11 cellular contexts compared by ENCODE assay signal in genomic region chr17:76670708-76671122, GRCh38. TPM values are rescaled to one million over a fixed set of nuclear protein-coding genes. Genes with fewer than 3 reads are reported as not detected.
DNase-seq lines count a peak whose midpoint lies in the region; ATAC-seq, FAIRE-seq and TF ChIP-seq lines count a peak whose summit lies in the region.
"Had no signal": no experiment of that assay in that cellular context is flagged by ENCODE, and none has a peak within 500 bp of the region (broad histone marks: within the 10 kb centered on the region; RNA-seq: fewer than 3 reads in every experiment).

No MANE protein-coding gene starts in this region.

- no peaks in the 10 kb centered on the region for H3K36me3 ChIP-seq in keratinocyte (ENCODE audit: control insufficient read depth in 2 of 2, extremely low read depth in 1 of 2, insufficient read depth in 2 of 2, low read length in 2 of 2)
- no peaks in the 10 kb centered on the region for H3K36me3 ChIP-seq in suprapubic skin
- H3K36me3 ChIP-seq: thoracic aorta had no signal

- H3K4me2 ChIP-seq in keratinocyte (ENCODE audit: control insufficient read depth, extremely low read depth, insufficient read depth, low read depth, low read length) = peak overlapping the region; percentile 71

- CTCF ChIA-PET in activated CD8-positive, alpha-beta T cell treated with anti-CD3 and anti-CD28 coated beads, Interleukin-2, amount 10 ng/mL, durations not matched to agents 7 days and 5 days (lab: Charles Lee) = interaction anchor here (1.3 to 4.4 kb wide), 8 partner anchors 11 to 217 kb away, joined by 3 to 44 read pairs (median 8); no protein-coding TSS in a partner anchor

- no peak for FAIRE-seq in keratinocyte (lab: Jason Lieb, UNC)

- no peak for TF ChIP-seq EP300 in suprapubic skin (IDR thresholded peaks at IDR 0.05)

- peak overlapping the region; percentile 82 for H3K27ac ChIP-seq in keratinocyte (ENCODE audit: control insufficient read depth, insufficient read depth, low read length)
- H3K27ac ChIP-seq in suprapubic skin = peak overlapping the region; percentile 90

- no peaks in the 10 kb centered on the region for H4K20me1 ChIP-seq in keratinocyte (ENCODE audit: control insufficient read depth, extremely low read depth, insufficient read depth, low read length)

- no peak for TF ChIP-seq POLR2A in suprapubic skin (IDR thresholded peaks at IDR 0.05)

- H3K9ac ChIP-seq in keratinocyte (ENCODE audit: control insufficient read depth, extremely low read depth, insufficient read depth, low read length) = peak overlapping the region; percentile 71

- H3K9me3 ChIP-seq in keratinocyte (ENCODE audit: control insufficient read depth, low read depth, low read length) (no peaks in the 10 kb centered on the region), suprapubic skin (no peaks in the 10 kb centered on the region)
- H3K9me3 ChIP-seq: thoracic aorta had no signal

- peaks cover 32% of the 10 kb centered on the region for H3K4me1 Mint-ChIP-seq in activated T-cell treated with anti-CD3 and anti-CD28 coated beads, Interleukin-2, amount 50 U/mL, for 4 hours (ENCODE audit: low read depth)
- H3K4me1 Mint-ChIP-seq in activated CD8-positive, alpha-beta T cell treated with anti-CD3 and anti-CD28 coated beads, Interleukin-2, amount 10 ng/mL, durations not matched to agents 7 days and 5 days (ENCODE audit: low read depth) = peaks cover 41% of the 10 kb centered on the region

- TF ChIP-seq CTCF in keratinocyte (optimal IDR thresholded peaks at IDR 0.05 in 1 of 3, IDR thresholded peaks at IDR 0.05 in 1 of 3, conservative IDR thresholded peaks at IDR 0.05 in 1 of 3; ENCODE audit: extremely low read depth in 1 of 3, insufficient read depth in 2 of 3, low read length in 3 of 3) (no peak), suprapubic skin (IDR thresholded peaks at IDR 0.05) (no peak)

- H3K79me2 ChIP-seq in keratinocyte (ENCODE audit: control insufficient read depth, insufficient read depth, low read length) = no peaks in the 10 kb centered on the region

- no peak for DNase-seq in activated T-cell treated with anti-CD3 and anti-CD28 coated beads, Interleukin-2, amount 50 U/mL, for 4 hours
- DNase-seq in activated T-cell treated with anti-CD3 and anti-CD28 coated beads for 4 hours (no peak), keratinocyte (ENCODE audit: low read depth, low spot score) (no peak), suprapubic skin (ENCODE audit: low spot score in 2 of 2) (no peak)
- DNase-seq in activated CD8-positive, alpha-beta T cell treated with anti-CD3 and anti-CD28 coated beads, Interleukin-2, amount 10 ng/mL, durations not matched to agents 7 days and 5 days = no peak
- DNase-seq in activated effector memory CD4-positive, alpha-beta T cell treated with Interleukin-2 at 50 U/mL for 16 hours = no peak

- H3K4me3 Mint-ChIP-seq in activated T-cell treated with anti-CD3 and anti-CD28 coated beads, Interleukin-2, amount 50 U/mL, for 4 hours = peak overlapping the region; percentile 87
- peak overlapping the region; percentile 89 for H3K4me3 Mint-ChIP-seq in activated CD8-positive, alpha-beta T cell treated with anti-CD3 and anti-CD28 coated beads, Interleukin-2, amount 10 ng/mL, durations not matched to agents 7 days and 5 days

- WGBS in suprapubic skin = 47% methylated on average over 9 of the region's 9 CpGs

- dilution Hi-C loops in keratinocyte (cut with MboI; ENCODE audit: extremely low pct_ligation_motif_present, low sequenced_read_pairs) = no loop called here

- POLR2A ChIA-PET in activated CD8-positive, alpha-beta T cell treated with anti-CD3 and anti-CD28 coated beads, Interleukin-2, amount 10 ng/mL, durations not matched to agents 7 days and 5 days (lab: Charles Lee) = interaction anchor here (0.5 to 2.1 kb wide), 11 partner anchors 12 to 177 kb away, joined by 3 to 12 read pairs (median 3); partner anchors contain the start of genes JMJD6 and METTL23

- H3K4me3 ChIP-seq in keratinocyte (ENCODE audit: control insufficient read depth in 2 of 3, extremely low read depth in 1 of 3, insufficient read depth in 2 of 3, low read depth in 1 of 3, low read length in 3 of 3) (peak overlapping the region in 2 of 3 experiments; percentile 29 to 40), suprapubic skin (peak overlapping the region; percentile 62)

- H2AFZ ChIP-seq in keratinocyte (ENCODE audit: control insufficient read depth, low read length) = peak overlapping the region; percentile 90

- H3K36me3 Mint-ChIP-seq in activated T-cell treated with anti-CD3 and anti-CD28 coated beads, Interleukin-2, amount 50 U/mL, for 4 hours (ENCODE audit: insufficient read depth) = no peaks in the 10 kb centered on the region
- peaks cover 11% of the 10 kb centered on the region for H3K36me3 Mint-ChIP-seq in activated CD8-positive, alpha-beta T cell treated with anti-CD3 and anti-CD28 coated beads, Interleukin-2, amount 10 ng/mL, durations not matched to agents 7 days and 5 days (ENCODE audit: low read depth)

- ATAC-seq in activated T-cell treated with anti-CD3 and anti-CD28 coated beads, Interleukin-2, amount 50 U/mL, for 4 hours = no peak
- no peak for ATAC-seq in activated CD8-positive, alpha-beta T cell treated with anti-CD3 and anti-CD28 coated beads, Interleukin-2, amount 10 ng/mL, durations not matched to agents 7 days and 5 days
- ATAC-seq in HG02840 (IDR thresholded peaks at IDR 0.05; ENCODE audit: low FRiP score, unreplicated experiment) (no peak), GM18858 (IDR thresholded peaks at IDR 0.05; ENCODE audit: unreplicated experiment) (no peak)

- peaks cover 37% of the 10 kb centered on the region for H3K4me1 ChIP-seq in keratinocyte (ENCODE audit: control insufficient read depth, extremely low read depth, insufficient read depth, low read length)
- H3K4me1 ChIP-seq in suprapubic skin = peaks cover 26% of the 10 kb centered on the region

- H3K27me3 ChIP-seq in keratinocyte (ENCODE audit: control insufficient read depth, extremely low read depth, insufficient read depth, low read length) (no peaks in the 10 kb centered on the region), suprapubic skin (no peaks in the 10 kb centered on the region)

- no peaks in the 10 kb centered on the region for H3K27me3 Mint-ChIP-seq in activated T-cell treated with anti-CD3 and anti-CD28 coated beads, Interleukin-2, amount 50 U/mL, for 4 hours (ENCODE audit: low read depth)
- H3K27me3 Mint-ChIP-seq in activated CD8-positive, alpha-beta T cell treated with anti-CD3 and anti-CD28 coated beads, Interleukin-2, amount 10 ng/mL, durations not matched to agents 7 days and 5 days (ENCODE audit: low read depth) = peaks cover 5% of the 10 kb centered on the region

- H3K9me3 Mint-ChIP-seq in activated T-cell treated with anti-CD3 and anti-CD28 coated beads, Interleukin-2, amount 50 U/mL, for 4 hours = no peaks in the 10 kb centered on the region
- H3K9me3 Mint-ChIP-seq in activated CD8-positive, alpha-beta T cell treated with anti-CD3 and anti-CD28 coated beads, Interleukin-2, amount 10 ng/mL, durations not matched to agents 7 days and 5 days (ENCODE audit: insufficient read depth) = no peaks in the 10 kb centered on the region

- H3K27ac Mint-ChIP-seq in activated CD8-positive, alpha-beta T cell treated with anti-CD3 and anti-CD28 coated beads, Interleukin-2, amount 10 ng/mL, durations not matched to agents 7 days and 5 days = peak overlapping the region; percentile 95

- peaks cover 2% of the 10 kb centered on the region for H3K9me1 ChIP-seq in keratinocyte (ENCODE audit: control insufficient read depth, extremely low read depth, insufficient read depth, low read length)

RNA-seq across cellular contexts. Expression of gene ST6GALNAC1, which starts 27.2 kb away (rescaled TPM):
- total RNA-seq in activated T-cell treated with anti-CD3 and anti-CD28 coated beads, Interleukin-2, amount 50 U/mL, for 4 hours = 1 to 10 TPM in 1 of 3 donors, under 1 TPM in 2; 0.57 to 1.1 (median 0.63) TPM
- not detected for total RNA-seq in activated CD8-positive, alpha-beta T cell treated with anti-CD3 and anti-CD28 coated beads, Interleukin-2, amount 10 ng/mL, durations not matched to agents 7 days and 5 days
- 0.28 to 0.84 TPM (median 0.46 TPM) in 3 replicates for polyA plus RNA-seq in keratinocyte
- 0.29 TPM for polyA plus RNA-seq in keratinocyte (2011; ENCODE audit: low read depth)
- polyA plus RNA-seq in keratinocyte (2011; cell fraction: cytosol; rRNA removed) = 0.16 and 0.41 TPM in 2 replicates
- polyA plus RNA-seq in keratinocyte (2011; cell fraction: nucleus; rRNA removed) = 0.44 and 0.76 TPM in 2 replicates
- polyA plus RNA-seq in keratinocyte (2012; ENCODE audit: low replicate concordance) = 0.32 and 0.45 TPM in 2 replicates
- polyA minus RNA-seq in keratinocyte = 0.33 to 0.86 TPM (median 0.36 TPM) in 3 replicates
- not detected for polyA minus RNA-seq in keratinocyte (2011; cell fraction: cytosol; rRNA and poly(A)+ RNA removed)
- polyA minus RNA-seq in keratinocyte (2011; cell fraction: nucleus; rRNA and poly(A)+ RNA removed) = 0.63 and 1.1 TPM in 2 replicates
- total RNA-seq in suprapubic skin = 1 to 10 TPM in 3 of 4 donors, under 1 TPM in 1; 0.38 to 3.7 (median 1.3) TPM
- total RNA-seq: Daoy, NCI-H460 had no signal

RNA-seq across cellular contexts. Expression of gene MXRA7, which starts 40.0 kb away (rescaled TPM):
- 1 to 10 TPM; 2.0 to 2.3 (median 2.0) TPM for total RNA-seq in activated T-cell treated with anti-CD3 and anti-CD28 coated beads, Interleukin-2, amount 50 U/mL, for 4 hours
- 10 to 100 TPM; 12.4 to 13.3 TPM for total RNA-seq in activated CD8-positive, alpha-beta T cell treated with anti-CD3 and anti-CD28 coated beads, Interleukin-2, amount 10 ng/mL, durations not matched to agents 7 days and 5 days
- polyA plus RNA-seq in keratinocyte = 113 to 118 TPM (median 114 TPM) in 3 replicates
- 33.4 TPM for polyA plus RNA-seq in keratinocyte (2011; ENCODE audit: low read depth)
- polyA plus RNA-seq in keratinocyte (2011; cell fraction: cytosol; rRNA removed) = 123 and 172 TPM in 2 replicates
- 70.8 and 71.4 TPM in 2 replicates for polyA plus RNA-seq in keratinocyte (2011; cell fraction: nucleus; rRNA removed)
- 85.9 and 96.7 TPM in 2 replicates for polyA plus RNA-seq in keratinocyte (2012; ENCODE audit: low replicate concordance)
- polyA minus RNA-seq in keratinocyte = 64.9 to 161 TPM (median 87.3 TPM) in 3 replicates
- 82.7 TPM for polyA minus RNA-seq in keratinocyte (2011; cell fraction: cytosol; rRNA and poly(A)+ RNA removed)
- 21.7 and 52.1 TPM in 2 replicates for polyA minus RNA-seq in keratinocyte (2011; cell fraction: nucleus; rRNA and poly(A)+ RNA removed)
- 10 to 100 TPM; 44.5 to 67.8 (median 56.9) TPM for total RNA-seq in suprapubic skin

RNA-seq across cellular contexts. Expression of gene JMJD6, which starts 55.7 kb away (rescaled TPM):
- 10 to 100 TPM; 67.3 to 73.2 (median 68.7) TPM for total RNA-seq in activated T-cell treated with anti-CD3 and anti-CD28 coated beads, Interleukin-2, amount 50 U/mL, for 4 hours
- 10 to 100 TPM; 59.3 to 61.2 TPM for total RNA-seq in activated CD8-positive, alpha-beta T cell treated with anti-CD3 and anti-CD28 coated beads, Interleukin-2, amount 10 ng/mL, durations not matched to agents 7 days and 5 days
- 11.0 to 14.6 TPM (median 12.0 TPM) in 3 replicates for polyA plus RNA-seq in keratinocyte
- 27.7 TPM for polyA plus RNA-seq in keratinocyte (2011; ENCODE audit: low read depth)
- 8.1 and 10.9 TPM in 2 replicates for polyA plus RNA-seq in keratinocyte (2011; cell fraction: cytosol; rRNA removed)
- 19.0 and 23.1 TPM in 2 replicates for polyA plus RNA-seq in keratinocyte (2011; cell fraction: nucleus; rRNA removed)
- polyA plus RNA-seq in keratinocyte (2012; ENCODE audit: low replicate concordance) = 28.4 and 34.2 TPM in 2 replicates
- 4.6 to 20.5 TPM (median 6.6 TPM) in 3 replicates for polyA minus RNA-seq in keratinocyte
- polyA minus RNA-seq in keratinocyte (2011; cell fraction: cytosol; rRNA and poly(A)+ RNA removed) = 10.4 TPM
- polyA minus RNA-seq in keratinocyte (2011; cell fraction: nucleus; rRNA and poly(A)+ RNA removed) = 4.7 and 8.1 TPM in 2 replicates
- total RNA-seq in suprapubic skin = 10 to 100 TPM; 13.8 to 22.1 (median 17.7) TPM

RNA-seq across cellular contexts. Expression of gene METTL23, which starts 55.9 kb away (rescaled TPM):
- 10 to 100 TPM; 31.4 to 34.4 (median 31.5) TPM for total RNA-seq in activated T-cell treated with anti-CD3 and anti-CD28 coated beads, Interleukin-2, amount 50 U/mL, for 4 hours
- 10 to 100 TPM; 39.6 to 44.7 TPM for total RNA-seq in activated CD8-positive, alpha-beta T cell treated with anti-CD3 and anti-CD28 coated beads, Interleukin-2, amount 10 ng/mL, durations not matched to agents 7 days and 5 days
- polyA plus RNA-seq in keratinocyte = 32.3 to 48.3 TPM (median 37.6 TPM) in 3 replicates
- 25.5 TPM for polyA plus RNA-seq in keratinocyte (2011; ENCODE audit: low read depth)
- polyA plus RNA-seq in keratinocyte (2011; cell fraction: cytosol; rRNA removed) = 29.6 and 46.7 TPM in 2 replicates
- 33.2 and 35.7 TPM in 2 replicates for polyA plus RNA-seq in keratinocyte (2011; cell fraction: nucleus; rRNA removed)
- polyA plus RNA-seq in keratinocyte (2012; ENCODE audit: low replicate concordance) = 26.7 and 26.9 TPM in 2 replicates
- polyA minus RNA-seq in keratinocyte = 5.5 to 22.8 TPM (median 12.5 TPM) in 3 replicates
- 13.2 TPM for polyA minus RNA-seq in keratinocyte (2011; cell fraction: cytosol; rRNA and poly(A)+ RNA removed)
- 7.7 and 11.8 TPM in 2 replicates for polyA minus RNA-seq in keratinocyte (2011; cell fraction: nucleus; rRNA and poly(A)+ RNA removed)
- 10 to 100 TPM; 20.6 to 29.9 (median 23.0) TPM for total RNA-seq in suprapubic skin
